Comparison of ENCODE assay signal across 10 cellular contexts in the genomic region with DNA sequence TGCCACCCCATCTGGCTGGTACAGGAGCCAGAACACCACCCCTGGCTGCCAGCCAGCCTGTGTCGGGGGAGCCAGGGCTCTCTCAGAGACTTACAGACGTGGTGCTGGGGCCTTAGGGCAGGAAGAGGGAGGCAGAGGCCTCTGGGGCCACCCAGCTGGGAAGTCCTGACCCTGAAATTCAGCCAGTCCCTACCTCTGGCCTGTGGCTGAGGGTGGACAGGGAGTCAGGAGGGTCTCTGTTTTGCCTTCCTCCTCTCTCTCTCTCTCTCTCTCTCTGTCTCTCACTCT. TPM values are rescaled to one million over a fixed set of nuclear protein-coding genes. Genes with fewer than 3 reads are reported as not detected.
DNase-seq lines count a peak whose midpoint lies in the region; ATAC-seq and TF ChIP-seq lines count a peak whose summit lies in the region.
"Had no signal": no experiment of that assay in that cellular context is flagged by ENCODE, and none has a peak within 500 bp of the region (broad histone marks: within the 10 kb centered on the region; RNA-seq: fewer than 3 reads in every experiment).

No MANE protein-coding gene starts in this region.

- TF ChIP-seq POLR2A in upper lobe of left lung (IDR thresholded peaks at IDR 0.05) = no peak

- H3K27me3 ChIP-seq in lung (ENCODE audit: control insufficient read depth, insufficient read depth) = no peaks in the 10 kb centered on the region
- no peaks in the 10 kb centered on the region for H3K27me3 ChIP-seq in upper lobe of left lung

- H3K36me3 ChIP-seq in lung (ENCODE audit: control insufficient read depth in 2 of 2, insufficient read depth in 2 of 2, low read length in 2 of 2) (no peaks in the 10 kb centered on the region), upper lobe of left lung (no peaks in the 10 kb centered on the region)

- ATAC-seq in SK-N-SH treated with all-trans-retinoic acid at 6 μM for 48 hours (peak; percentile 34), lung (ENCODE audit: insufficient read depth, low FRiP score) (no peak), upper lobe of left lung (ENCODE audit: low FRiP score in 2 of 2) (peak in 1 of 2 donors; percentile 5)

- DNase-seq in NCI-H524 (lab: John Stamatoyannopoulos, UW) (peak; percentile 88 to 98), NCI-H524 treated with DMSO at 0.1 percent for 48 hours (lab: John Stamatoyannopoulos, UW) (no peak), lung (ENCODE audit: low spot score) (peak; percentile 47), upper lobe of left lung (peak; percentile 75 to 85), AG08396 (ENCODE audit: low spot score) (no peak), LoVo (ENCODE audit: low spot score) (no peak), NCI-H1417 treated with DMSO at 0.1 percent for 48 hours (lab: John Stamatoyannopoulos, UW) (no peak)
- DNase-seq: activated effector memory CD4-positive, alpha-beta T cell treated with anti-CD3 and anti-CD28 coated beads, Interleukin-2, amount 50 U/mL, for 16 hours; erythroblast had no signal

- no peak overlapping the region for H3K4me3 ChIP-seq in lung
- H3K4me3 ChIP-seq in upper lobe of left lung = no peak overlapping the region

- TF ChIP-seq EP300 in upper lobe of left lung (IDR thresholded peaks at IDR 0.05) = no peak

- H3K27ac ChIP-seq in lung (ENCODE audit: low read depth in 1 of 2, low read length in 1 of 2) = peak overlapping the region; percentile 75 to 93
- peak overlapping the region; percentile 61 to 85 (median 81) for H3K27ac ChIP-seq in upper lobe of left lung

- H3K4me1 ChIP-seq in lung (ENCODE audit: control insufficient read depth in 2 of 2, insufficient read depth in 2 of 2, low read length in 2 of 2) (peaks cover 12 to 22% of the 10 kb centered on the region in 2 donors), upper lobe of left lung (peaks cover 25 to 39% (median 34%) of the 10 kb centered on the region in 4 donors)

- 18 to 40% methylated on average over 2 of the region's 2 CpGs for WGBS in lung, 2 donors
- 20 to 29% methylated on average over 1 to 2 of the region's 2 CpGs for WGBS in upper lobe of left lung, 2 donors

- TF ChIP-seq CTCF in lung (IDR thresholded peaks at IDR 0.05; ENCODE audit: control extremely low read depth, extremely low read depth) (no peak), upper lobe of left lung (IDR thresholded peaks at IDR 0.05) (no peak)

- H3K9me3 ChIP-seq in lung (ENCODE audit: control insufficient read depth in 2 of 2, insufficient read depth in 1 of 2, low read length in 1 of 2) (no peaks in the 10 kb centered on the region), upper lobe of left lung (no peaks in the 10 kb centered on the region)

TF ChIP-seq in SK-N-SH treated with all-trans-retinoic acid at 6 μM for 48 hours, 23 proteins besides CTCF, POLR2A, EP300 and RAD21:
- TF ChIP-seq ZFP30 (CRISPR knock-in tag; IDR thresholded peaks at IDR 0.05) = no peak
- TF ChIP-seq ZNF70 (CRISPR knock-in tag; IDR thresholded peaks at IDR 0.05) = no peak
- TF ChIP-seq, protein P1, sequence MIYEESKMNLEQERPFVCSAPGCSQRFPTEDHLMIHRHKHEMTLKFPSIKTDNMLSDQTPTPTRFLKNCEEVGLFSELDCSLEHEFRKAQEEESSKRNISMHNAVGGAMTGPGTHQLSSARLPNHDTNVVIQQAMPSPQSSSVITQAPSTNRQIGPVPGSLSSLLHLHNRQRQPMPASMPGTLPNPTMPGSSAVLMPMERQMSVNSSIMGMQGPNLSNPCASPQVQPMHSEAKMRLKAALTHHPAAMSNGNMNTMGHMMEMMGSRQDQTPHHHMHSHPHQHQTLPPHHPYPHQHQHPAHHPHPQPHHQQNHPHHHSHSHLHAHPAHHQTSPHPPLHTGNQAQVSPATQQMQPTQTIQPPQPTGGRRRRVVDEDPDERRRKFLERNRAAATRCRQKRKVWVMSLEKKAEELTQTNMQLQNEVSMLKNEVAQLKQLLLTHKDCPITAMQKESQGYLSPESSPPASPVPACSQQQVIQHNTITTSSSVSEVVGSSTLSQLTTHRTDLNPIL (CRISPR knock-in tag; IDR thresholded peaks at IDR 0.05; ENCODE audit: low read depth) = no peak
- no peak for TF ChIP-seq OSR1 (CRISPR knock-in tag; IDR thresholded peaks at IDR 0.05)
- no peak for TF ChIP-seq ARNTL (CRISPR knock-in tag; IDR thresholded peaks at IDR 0.05; ENCODE audit: borderline replicate concordance, low read depth)
- no peak for TF ChIP-seq ZC3H10 (CRISPR knock-in tag; IDR thresholded peaks at IDR 0.05)
- no peak for TF ChIP-seq SNAI2 (CRISPR knock-in tag; IDR thresholded peaks at IDR 0.05)
- TF ChIP-seq, protein P2, sequence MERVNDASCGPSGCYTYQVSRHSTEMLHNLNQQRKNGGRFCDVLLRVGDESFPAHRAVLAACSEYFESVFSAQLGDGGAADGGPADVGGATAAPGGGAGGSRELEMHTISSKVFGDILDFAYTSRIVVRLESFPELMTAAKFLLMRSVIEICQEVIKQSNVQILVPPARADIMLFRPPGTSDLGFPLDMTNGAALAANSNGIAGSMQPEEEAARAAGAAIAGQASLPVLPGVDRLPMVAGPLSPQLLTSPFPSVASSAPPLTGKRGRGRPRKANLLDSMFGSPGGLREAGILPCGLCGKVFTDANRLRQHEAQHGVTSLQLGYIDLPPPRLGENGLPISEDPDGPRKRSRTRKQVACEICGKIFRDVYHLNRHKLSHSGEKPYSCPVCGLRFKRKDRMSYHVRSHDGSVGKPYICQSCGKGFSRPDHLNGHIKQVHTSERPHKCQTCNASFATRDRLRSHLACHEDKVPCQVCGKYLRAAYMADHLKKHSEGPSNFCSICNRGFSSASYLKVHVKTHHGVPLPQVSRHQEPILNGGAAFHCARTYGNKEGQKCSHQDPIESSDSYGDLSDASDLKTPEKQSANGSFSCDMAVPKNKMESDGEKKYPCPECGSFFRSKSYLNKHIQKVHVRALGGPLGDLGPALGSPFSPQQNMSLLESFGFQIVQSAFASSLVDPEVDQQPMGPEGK (CRISPR knock-in tag; IDR thresholded peaks at IDR 0.05; ENCODE audit: borderline replicate concordance) = no peak
- TF ChIP-seq, protein P3, sequence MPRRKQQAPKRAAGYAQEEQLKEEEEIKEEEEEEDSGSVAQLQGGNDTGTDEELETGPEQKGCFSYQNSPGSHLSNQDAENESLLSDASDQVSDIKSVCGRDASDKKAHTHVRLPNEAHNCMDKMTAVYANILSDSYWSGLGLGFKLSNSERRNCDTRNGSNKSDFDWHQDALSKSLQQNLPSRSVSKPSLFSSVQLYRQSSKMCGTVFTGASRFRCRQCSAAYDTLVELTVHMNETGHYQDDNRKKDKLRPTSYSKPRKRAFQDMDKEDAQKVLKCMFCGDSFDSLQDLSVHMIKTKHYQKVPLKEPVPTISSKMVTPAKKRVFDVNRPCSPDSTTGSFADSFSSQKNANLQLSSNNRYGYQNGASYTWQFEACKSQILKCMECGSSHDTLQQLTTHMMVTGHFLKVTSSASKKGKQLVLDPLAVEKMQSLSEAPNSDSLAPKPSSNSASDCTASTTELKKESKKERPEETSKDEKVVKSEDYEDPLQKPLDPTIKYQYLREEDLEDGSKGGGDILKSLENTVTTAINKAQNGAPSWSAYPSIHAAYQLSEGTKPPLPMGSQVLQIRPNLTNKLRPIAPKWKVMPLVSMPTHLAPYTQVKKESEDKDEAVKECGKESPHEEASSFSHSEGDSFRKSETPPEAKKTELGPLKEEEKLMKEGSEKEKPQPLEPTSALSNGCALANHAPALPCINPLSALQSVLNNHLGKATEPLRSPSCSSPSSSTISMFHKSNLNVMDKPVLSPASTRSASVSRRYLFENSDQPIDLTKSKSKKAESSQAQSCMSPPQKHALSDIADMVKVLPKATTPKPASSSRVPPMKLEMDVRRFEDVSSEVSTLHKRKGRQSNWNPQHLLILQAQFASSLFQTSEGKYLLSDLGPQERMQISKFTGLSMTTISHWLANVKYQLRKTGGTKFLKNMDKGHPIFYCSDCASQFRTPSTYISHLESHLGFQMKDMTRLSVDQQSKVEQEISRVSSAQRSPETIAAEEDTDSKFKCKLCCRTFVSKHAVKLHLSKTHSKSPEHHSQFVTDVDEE (CRISPR knock-in tag; IDR thresholded peaks at IDR 0.05) = 0 out of 2 replicates have a peak, but pooled peaks have one; percentile 8
- TF ChIP-seq RARB (CRISPR knock-in tag; IDR thresholded peaks at IDR 0.05) = no peak
- peak; percentile 58; the same call in 1 of the 2 replicates for TF ChIP-seq TCF4 (CRISPR knock-in tag; IDR thresholded peaks at IDR 0.05; ENCODE audit: borderline replicate concordance)
- no peak for TF ChIP-seq BACH2 (CRISPR knock-in tag; IDR thresholded peaks at IDR 0.05; ENCODE audit: borderline replicate concordance)
- TF ChIP-seq, protein P4, sequence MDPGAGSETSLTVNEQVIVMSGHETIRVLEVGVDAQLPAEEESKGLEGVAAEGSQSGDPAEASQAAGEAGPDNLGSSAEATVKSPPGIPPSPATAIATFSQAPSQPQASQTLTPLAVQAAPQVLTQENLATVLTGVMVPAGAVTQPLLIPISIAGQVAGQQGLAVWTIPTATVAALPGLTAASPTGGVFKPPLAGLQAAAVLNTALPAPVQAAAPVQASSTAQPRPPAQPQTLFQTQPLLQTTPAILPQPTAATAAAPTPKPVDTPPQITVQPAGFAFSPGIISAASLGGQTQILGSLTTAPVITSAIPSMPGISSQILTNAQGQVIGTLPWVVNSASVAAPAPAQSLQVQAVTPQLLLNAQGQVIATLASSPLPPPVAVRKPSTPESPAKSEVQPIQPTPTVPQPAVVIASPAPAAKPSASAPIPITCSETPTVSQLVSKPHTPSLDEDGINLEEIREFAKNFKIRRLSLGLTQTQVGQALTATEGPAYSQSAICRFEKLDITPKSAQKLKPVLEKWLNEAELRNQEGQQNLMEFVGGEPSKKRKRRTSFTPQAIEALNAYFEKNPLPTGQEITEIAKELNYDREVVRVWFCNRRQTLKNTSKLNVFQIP (CRISPR knock-in tag; IDR thresholded peaks at IDR 0.05; ENCODE audit: borderline replicate concordance, low read depth) = no peak
- TF ChIP-seq ZNF8 (CRISPR knock-in tag; IDR thresholded peaks at IDR 0.05) = no peak; the same call in 1 of the 2 replicates
- no peak for TF ChIP-seq CSDC2 (CRISPR knock-in tag; IDR thresholded peaks at IDR 0.05)
- no peak for TF ChIP-seq TOX (CRISPR knock-in tag; IDR thresholded peaks at IDR 0.05; ENCODE audit: borderline replicate concordance)
- TF ChIP-seq ZFP3 (CRISPR knock-in tag; IDR thresholded peaks at IDR 0.05) = no peak

RNA-seq across cellular contexts. Expression of a gene that starts 52.5 kb away (rescaled TPM):
- total RNA-seq in lung (10 to 100 TPM; 17.8 to 25.6 TPM), upper lobe of left lung (10 to 100 TPM in 5 of 6 donors, 1 to 10 TPM in 1; 4.0 to 24.2 (median 13.5) TPM)
- polyA plus RNA-seq in lung = 1 to 10 TPM; 1.5 to 1.9 TPM

Comparison
In these comparisons a context has a peak if more than half of its experiments do, and no peak if none do; other contexts are left out.
1. DNase-seq: peak in NCI-H524 (2 of 2), lung (single experiment) and upper lobe of left lung (2 of 2); none in NCI-H524 treated with DMSO at 0.1 percent for 48 hours (single experiment), AG08396 (single experiment), LoVo (single experiment) and NCI-H1417 treated with DMSO at 0.1 percent for 48 hours (single experiment).